ENCODE assay signal across 8 cellular contexts in the genomic region with DNA sequence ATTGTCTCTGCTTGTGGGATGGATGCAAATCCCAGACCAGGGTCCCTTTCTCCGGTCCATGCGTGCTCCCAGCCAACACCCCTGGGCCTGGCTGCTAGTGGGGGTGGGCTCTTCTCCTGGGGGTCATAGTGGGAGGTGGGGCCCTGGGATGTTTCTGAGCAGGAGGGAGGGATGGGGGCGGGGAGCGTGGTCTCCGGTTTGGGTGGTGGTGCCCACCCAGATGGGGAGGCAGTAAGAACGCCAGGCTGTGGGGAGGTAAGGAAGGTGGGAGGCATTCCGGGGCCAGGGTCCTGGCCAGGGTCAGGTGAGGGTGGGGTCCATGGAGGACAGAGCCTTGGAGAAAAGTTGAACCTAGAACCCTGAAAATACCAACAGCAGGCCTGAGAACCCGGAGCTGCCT. TPM values are rescaled to one million over a fixed set of nuclear protein-coding genes. Genes with fewer than 3 reads are reported as not detected.
DNase-seq lines count a peak whose midpoint lies in the region; ATAC-seq and TF ChIP-seq lines count a peak whose summit lies in the region.

No MANE protein-coding gene starts in this region.

- no peak overlapping the region for H3K9ac ChIP-seq in skeletal muscle tissue (ENCODE audit: low read depth in 1 of 3, low read length in 3 of 3)

- H3K27ac Mint-ChIP-seq in CD14-positive monocyte, result peak overlapping the region in 5 of 7 donors; percentile 46 to 99 (median 99)

- H3K4me3 ChIP-seq in Peyer's patch (no peak overlapping the region), esophagus squamous epithelium (no peak overlapping the region), skeletal muscle tissue (ENCODE audit: low read length in 3 of 3) (no peak overlapping the region), right lobe of liver (no peak overlapping the region)

- no peaks in the 10 kb centered on the region for H3K36me3 ChIP-seq in Peyer's patch
- H3K36me3 ChIP-seq in esophagus squamous epithelium, result peaks cover 0 to 19% (median 0%) of the 10 kb centered on the region in 3 donors
- H3K36me3 ChIP-seq in skeletal muscle tissue (ENCODE audit: control insufficient read depth in 3 of 3, insufficient read depth in 3 of 3, low read length in 3 of 3), result no peaks in the 10 kb centered on the region
- no peaks in the 10 kb centered on the region for H3K36me3 ChIP-seq in right lobe of liver

- WGBS in esophagus squamous epithelium, 2 donors, result 10 to 53% methylated on average over 1 to 2 of the region's 8 CpGs
- 68% methylated on average over 6 of the region's 8 CpGs for WGBS in right lobe of liver (ENCODE audit: insufficient coverage, low coverage, low lambda C conversion rate, missing lambda C conversion rate)

- H3K4me1 Mint-ChIP-seq in CD14-positive monocyte, result peaks cover 45% of the 10 kb centered on the region

- TF ChIP-seq POLR2A in Peyer's patch (IDR thresholded peaks at IDR 0.05) (no peak), esophagus squamous epithelium (IDR thresholded peaks at IDR 0.05) (no peak), right lobe of liver (IDR thresholded peaks at IDR 0.05) (no peak)

- H3K27me3 ChIP-seq in Peyer's patch, result peaks cover 0 to 38% of the 10 kb centered on the region in 2 donors
- peaks cover 0 to 24% (median 0%) of the 10 kb centered on the region in 4 donors for H3K27me3 ChIP-seq in esophagus squamous epithelium
- H3K27me3 ChIP-seq in skeletal muscle tissue (ENCODE audit: control insufficient read depth in 3 of 3, insufficient read depth in 3 of 3, low read length in 3 of 3), result peaks cover 0 to 40% (median 7%) of the 10 kb centered on the region in 3 donors
- no peaks in the 10 kb centered on the region for H3K27me3 ChIP-seq in right lobe of liver

- peaks cover 5 to 7% of the 10 kb centered on the region in 2 donors for H3K36me3 Mint-ChIP-seq in CD14-positive monocyte

- peaks cover 5 to 27% (median 17%) of the 10 kb centered on the region in 7 donors for H3K9me3 Mint-ChIP-seq in CD14-positive monocyte

- TF ChIP-seq CTCF in CD14-positive monocyte (IDR thresholded peaks at IDR 0.05) (no peak), Peyer's patch (IDR thresholded peaks at IDR 0.05) (no peak), esophagus squamous epithelium (IDR thresholded peaks at IDR 0.05) (no peak), right lobe of liver (IDR thresholded peaks at IDR 0.05) (no peak)

- H3K9me3 ChIP-seq in Peyer's patch, result no peaks in the 10 kb centered on the region
- no peaks in the 10 kb centered on the region for H3K9me3 ChIP-seq in esophagus squamous epithelium
- no peaks in the 10 kb centered on the region for H3K9me3 ChIP-seq in skeletal muscle tissue (ENCODE audit: control insufficient read depth in 3 of 3, low read length in 3 of 3)
- no peaks in the 10 kb centered on the region for H3K9me3 ChIP-seq in right lobe of liver

- DNase-seq in CD14-positive monocyte (ENCODE audit: low spot score) (no peak), Peyer's patch (no peak), esophagus squamous epithelium (lab: John Stamatoyannopoulos, UW) (no peak), right lobe of liver (no peak)

- intact Hi-C loops in CD14-positive monocyte (cut with micrococcal nuclease) (loop anchor here (2.0 to 10.0 kb wide), 3 partner anchors 81 to 415 kb away; a partner anchor contains a TSS), esophagus squamous epithelium (cut with DNase I) (loop anchor here (10.0 kb wide), 1 partner anchor 105 kb away; no protein-coding TSS in a partner anchor), right lobe of liver (cut with DNase I) (no loop called here)

- peak overlapping the region; percentile 80 to 96 (median 88) for H3K27ac ChIP-seq in Peyer's patch
- H3K27ac ChIP-seq in esophagus squamous epithelium, result peak overlapping the region; percentile 88 to 99 (median 93)
- H3K27ac ChIP-seq in skeletal muscle tissue (ENCODE audit: low read depth, low read length), result peak overlapping the region; percentile 94
- H3K27ac ChIP-seq in right lobe of liver, result no peak overlapping the region

- no peak for ATAC-seq in HG02981 (IDR thresholded peaks at IDR 0.05; ENCODE audit: unreplicated experiment)
- no peak for ATAC-seq in GM21390 (IDR thresholded peaks at IDR 0.05; ENCODE audit: unreplicated experiment)
- no peak for ATAC-seq in right lobe of liver
- no peak for ATAC-seq in activated CD4-positive, CD25-positive, alpha-beta regulatory T cell treated with anti-CD3 and anti-CD28 coated beads, Interleukin-2, amount 50 U/mL, for 24 hours

- H3K4me1 ChIP-seq in Peyer's patch (peaks cover 17 to 92% (median 42%) of the 10 kb centered on the region in 4 donors), esophagus squamous epithelium (peaks cover 77 to 99% (median 84%) of the 10 kb centered on the region in 3 donors), skeletal muscle tissue (ENCODE audit: control insufficient read depth in 3 of 3, insufficient read depth in 3 of 3, low read length in 3 of 3) (peaks cover 62 to 74% (median 74%) of the 10 kb centered on the region in 3 donors), right lobe of liver (peaks cover 0 to 41% (median 24%) of the 10 kb centered on the region in 4 donors)

- peaks cover 53 to 86% (median 58%) of the 10 kb centered on the region in 3 donors for H3K27me3 Mint-ChIP-seq in CD14-positive monocyte (ENCODE audit: low read depth in 3 of 3)

- H3K4me3 Mint-ChIP-seq in CD14-positive monocyte, result peak overlapping the region in 1 of 2 donors; percentile 88

RNA-seq across cellular contexts. Expression of a gene that starts 5.5 kb away (rescaled TPM):
- 1 to 10 TPM; 2.1 to 3.3 TPM for polyA plus RNA-seq in CD14-positive monocyte
- total RNA-seq in Peyer's patch, result 10 to 100 TPM; 20.8 to 69.3 (median 41.9) TPM
- 100 to 1,000 TPM in 2 of 4 donors, 10 to 100 TPM in 2; 44.2 to 118 (median 80.7) TPM for total RNA-seq in esophagus squamous epithelium
- 77.8 TPM for total RNA-seq in skeletal muscle tissue
- 10 to 100 TPM; 11.2 to 50.0 (median 27.5) TPM for total RNA-seq in right lobe of liver

RNA-seq across cellular contexts. Expression of a gene that starts 6.5 kb away (rescaled TPM):
- polyA plus RNA-seq in CD14-positive monocyte, result 1,000 to 10,000 TPM; 1,032 to 2,084 TPM
- total RNA-seq in Peyer's patch, result 100 to 1,000 TPM in 1 of 4 donors, 10 to 100 TPM in 3; 33.8 to 239 (median 37.8) TPM
- total RNA-seq in esophagus squamous epithelium, result 10 to 100 TPM in 3 of 4 donors, 1 to 10 TPM in 1; 8.2 to 35.6 (median 24.7) TPM
- total RNA-seq in skeletal muscle tissue, result 5.2 TPM
- 1 to 10 TPM in 5 of 6 experiments, under 1 TPM in 1; 0.79 to 5.4 (median 2.7) TPM for total RNA-seq in right lobe of liver

RNA-seq across cellular contexts. Expression of a gene that starts 10.9 kb away (rescaled TPM):
- 1 to 10 TPM; 7.8 to 9.0 TPM for polyA plus RNA-seq in CD14-positive monocyte
- total RNA-seq in Peyer's patch (10 to 100 TPM in 2 of 4 donors, 1 to 10 TPM in 2; 7.0 to 42.1 (median 15.1) TPM), esophagus squamous epithelium (10 to 100 TPM in 1 of 4 donors, 1 to 10 TPM in 3; 7.1 to 12.8 (median 7.6) TPM), skeletal muscle tissue (2.1 TPM), right lobe of liver (1 to 10 TPM; 2.2 to 8.1 (median 3.9) TPM)

RNA-seq across cellular contexts. Expression of a gene that starts 46.2 kb away (rescaled TPM):
- polyA plus RNA-seq in CD14-positive monocyte, result under 1 TPM in 1 of 2 donors, not detected in 1; 0.11 TPM
- total RNA-seq in Peyer's patch, result 1 to 10 TPM in 2 of 4 donors, under 1 TPM in 1, not detected in 1; 0.94 to 2.5 (median 1.1) TPM
- 1 to 10 TPM in 3 of 4 donors, under 1 TPM in 1; 0.61 to 2.1 (median 1.6) TPM for total RNA-seq in esophagus squamous epithelium
- total RNA-seq in skeletal muscle tissue, result 3.1 TPM
- total RNA-seq in right lobe of liver, result 1 to 10 TPM in 5 of 6 experiments, under 1 TPM in 1; 0.74 to 3.2 (median 2.2) TPM

Comparison
In these comparisons a context has a peak if more than half of its experiments do, and no peak if none do; other contexts are left out.
1. H3K27ac ChIP-seq: peak in Peyer's patch (4 of 4), esophagus squamous epithelium (4 of 4) and skeletal muscle tissue (single experiment); none in right lobe of liver (0 of 3).
2. intact Hi-C loops: an anchor here in CD14-positive monocyte (2.0 to 10.0 kb wide) and esophagus squamous epithelium (10.0 kb wide); none called in right lobe of liver.